8 cellular contexts compared by ENCODE assay signal in the genomic region with DNA sequence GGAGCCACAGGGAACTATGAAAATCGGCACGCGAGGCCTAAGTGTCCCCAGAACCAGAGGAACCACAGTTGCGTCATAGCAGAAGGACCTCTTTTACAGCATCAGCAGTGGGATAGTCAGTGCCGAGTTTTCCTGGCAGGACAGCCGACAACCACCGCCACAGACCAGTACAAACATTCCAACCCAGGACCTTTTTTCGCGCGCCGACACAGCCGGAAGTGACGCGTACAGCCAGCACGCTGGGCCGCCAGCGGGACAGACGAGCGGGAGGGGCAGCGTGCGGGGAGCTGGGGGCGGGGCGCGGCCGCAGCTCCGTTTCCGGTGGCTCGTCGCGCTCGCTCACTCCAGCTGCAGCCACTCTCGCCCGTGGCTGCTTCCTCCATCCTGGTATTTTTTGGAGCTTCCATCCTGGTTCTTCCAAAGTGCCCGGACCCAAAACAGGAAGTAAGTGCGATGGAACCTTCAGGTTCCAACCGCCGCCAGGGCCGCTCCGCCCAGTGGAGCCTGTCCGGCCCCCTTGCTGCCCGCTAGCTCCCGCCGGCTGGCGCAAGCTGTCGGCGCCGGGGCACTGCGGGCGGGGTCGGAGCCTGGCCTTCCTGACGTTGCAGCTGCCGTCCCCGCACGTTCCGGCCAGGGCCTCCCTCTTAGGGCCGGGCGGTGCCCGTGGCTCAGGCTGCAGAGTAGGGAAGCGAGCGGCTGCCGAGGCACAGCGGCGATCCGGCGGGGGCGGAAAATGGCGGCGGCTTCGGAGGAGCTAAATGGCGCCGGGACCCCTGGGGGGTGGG.
DNase-seq lines count a peak whose midpoint lies in the region; ATAC-seq and TF ChIP-seq lines count a peak whose summit lies in the region.

A gene with protein sequence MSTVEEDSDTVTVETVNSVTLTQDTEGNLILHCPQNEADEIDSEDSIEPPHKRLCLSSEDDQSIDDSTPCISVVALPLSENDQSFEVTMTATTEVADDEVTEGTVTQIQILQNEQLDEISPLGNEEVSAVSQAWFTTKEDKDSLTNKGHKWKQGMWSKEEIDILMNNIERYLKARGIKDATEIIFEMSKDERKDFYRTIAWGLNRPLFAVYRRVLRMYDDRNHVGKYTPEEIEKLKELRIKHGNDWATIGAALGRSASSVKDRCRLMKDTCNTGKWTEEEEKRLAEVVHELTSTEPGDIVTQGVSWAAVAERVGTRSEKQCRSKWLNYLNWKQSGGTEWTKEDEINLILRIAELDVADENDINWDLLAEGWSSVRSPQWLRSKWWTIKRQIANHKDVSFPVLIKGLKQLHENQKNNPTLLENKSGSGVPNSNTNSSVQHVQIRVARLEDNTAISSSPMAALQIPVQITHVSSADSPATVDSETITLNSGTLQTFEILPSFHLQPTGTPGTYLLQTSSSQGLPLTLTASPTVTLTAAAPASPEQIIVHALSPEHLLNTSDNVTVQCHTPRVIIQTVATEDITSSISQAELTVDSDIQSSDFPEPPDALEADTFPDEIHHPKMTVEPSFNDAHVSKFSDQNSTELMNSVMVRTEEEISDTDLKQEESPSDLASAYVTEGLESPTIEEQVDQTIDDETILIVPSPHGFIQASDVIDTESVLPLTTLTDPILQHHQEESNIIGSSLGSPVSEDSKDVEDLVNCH (plus strand): TSS at position 342 of the 785 bp plus-strand sequence. CDS start 12,489 bp downstream, outside the sequence.

- DNase-seq in AG09319 (ENCODE audit: extremely low read depth, low read depth) (peak; percentile 87), NCI-H446 treated with DMSO at 0.1 percent for 48 hours (lab: John Stamatoyannopoulos, UW) (peak; percentile 84), cerebellar cortex (ENCODE audit: low spot score) (peak; percentile 95), islet precursor cell (peak; percentile 98)
- DNase-seq in stimulated activated CD4-positive, alpha-beta T cell treated with anti-CD3 and anti-CD28 coated beads, Interleukin-12 subunit alpha, Interleukin-12 subunit beta, amount 100 ng/mL, for 48 hours (ENCODE audit: low read depth in 2 of 3, low spot score in 1 of 3) = peak; percentile 77 to 90 (median 79)

- ATAC-seq in GM19035 (IDR thresholded peaks at IDR 0.05; ENCODE audit: unreplicated experiment) (peak; percentile 84), HG03354 (IDR thresholded peaks at IDR 0.05; ENCODE audit: poor library complexity, severe bottlenecking, unreplicated experiment) (peak; percentile 84)
- ATAC-seq in activated CD4-positive, CD25-positive, alpha-beta regulatory T cell treated with anti-CD3 and anti-CD28 coated beads, Interleukin-2, amount 50 U/mL, for 24 hours = peak; percentile 86 to 87

- TF ChIP-seq CTCF in AG09319 (IDR thresholded peaks at IDR 0.05; ENCODE audit: low read depth, low read length) = no peak

Comparison
In these comparisons a context has a peak if more than half of its experiments do, and no peak if none do; other contexts are left out.
1. Peak in every context shown above with its lines: DNase-seq and ATAC-seq.